In the genomic region with DNA sequence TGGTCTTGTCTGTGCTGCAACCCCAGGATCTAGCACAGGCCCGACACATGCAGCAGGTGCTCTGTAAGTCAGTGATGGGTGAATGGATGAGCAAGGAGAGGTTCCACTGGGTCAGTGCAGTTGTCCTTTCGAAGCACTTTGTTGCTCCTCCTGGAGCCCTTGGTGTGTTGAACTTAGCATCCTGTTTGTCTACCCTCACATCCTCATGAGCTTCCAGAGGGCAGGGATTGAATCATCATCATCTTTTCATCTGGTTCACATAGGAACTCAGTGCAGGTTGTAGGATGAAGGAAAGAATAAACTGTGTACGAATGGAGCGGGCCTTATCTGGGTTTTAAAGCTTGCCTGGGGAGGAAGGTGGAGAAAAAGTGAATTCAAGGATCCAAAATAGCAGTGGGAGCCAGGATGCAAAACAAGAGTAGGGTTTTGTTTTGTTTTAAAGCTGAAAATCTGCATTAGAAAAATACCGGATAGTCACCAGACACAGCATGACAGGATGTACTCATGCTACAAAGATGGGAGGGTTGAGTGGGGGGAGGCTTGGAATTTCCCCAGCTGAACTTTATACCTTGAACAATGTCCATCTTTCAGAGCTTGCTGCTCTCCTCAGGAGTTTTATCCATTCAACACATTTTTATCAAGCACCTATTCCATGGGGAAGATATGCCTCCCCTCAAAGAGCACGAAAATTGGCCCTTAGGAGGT, we compare ENCODE assay signal across 1 cellular context.
TF ChIP-seq lines count a peak whose summit lies in the region.

No MANE protein-coding gene starts in this region.

TF ChIP-seq in HepG2, 621 proteins besides CTCF, POLR2A, EP300 and RAD21 (continued from another document and continues in another):
- TF ChIP-seq, protein P1, sequence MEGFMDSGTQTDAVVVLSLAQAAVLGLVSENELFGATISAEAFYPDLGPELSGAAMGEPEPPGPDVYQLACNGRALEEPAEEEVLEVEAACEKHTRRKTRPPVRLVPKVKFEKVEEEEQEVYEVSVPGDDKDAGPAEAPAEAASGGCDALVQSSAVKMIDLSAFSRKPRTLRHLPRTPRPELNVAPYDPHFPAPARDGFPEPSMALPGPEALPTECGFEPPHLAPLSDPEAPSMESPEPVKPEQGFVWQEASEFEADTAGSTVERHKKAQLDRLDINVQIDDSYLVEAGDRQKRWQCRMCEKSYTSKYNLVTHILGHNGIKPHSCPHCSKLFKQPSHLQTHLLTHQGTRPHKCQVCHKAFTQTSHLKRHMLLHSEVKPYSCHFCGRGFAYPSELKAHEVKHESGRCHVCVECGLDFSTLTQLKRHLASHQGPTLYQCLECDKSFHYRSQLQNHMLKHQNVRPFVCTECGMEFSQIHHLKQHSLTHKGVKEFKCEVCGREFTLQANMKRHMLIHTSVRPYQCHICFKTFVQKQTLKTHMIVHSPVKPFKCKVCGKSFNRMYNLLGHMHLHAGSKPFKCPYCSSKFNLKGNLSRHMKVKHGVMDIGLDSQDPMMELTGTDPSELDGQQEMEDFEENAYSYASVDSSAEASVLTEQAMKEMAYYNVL (CRISPR knock-in tag; IDR thresholded peaks at IDR 0.05; ENCODE audit: borderline replicate concordance) = 0 out of 2 replicates have a peak, but pooled peaks have one; percentile 56
- TF ChIP-seq, protein P2, sequence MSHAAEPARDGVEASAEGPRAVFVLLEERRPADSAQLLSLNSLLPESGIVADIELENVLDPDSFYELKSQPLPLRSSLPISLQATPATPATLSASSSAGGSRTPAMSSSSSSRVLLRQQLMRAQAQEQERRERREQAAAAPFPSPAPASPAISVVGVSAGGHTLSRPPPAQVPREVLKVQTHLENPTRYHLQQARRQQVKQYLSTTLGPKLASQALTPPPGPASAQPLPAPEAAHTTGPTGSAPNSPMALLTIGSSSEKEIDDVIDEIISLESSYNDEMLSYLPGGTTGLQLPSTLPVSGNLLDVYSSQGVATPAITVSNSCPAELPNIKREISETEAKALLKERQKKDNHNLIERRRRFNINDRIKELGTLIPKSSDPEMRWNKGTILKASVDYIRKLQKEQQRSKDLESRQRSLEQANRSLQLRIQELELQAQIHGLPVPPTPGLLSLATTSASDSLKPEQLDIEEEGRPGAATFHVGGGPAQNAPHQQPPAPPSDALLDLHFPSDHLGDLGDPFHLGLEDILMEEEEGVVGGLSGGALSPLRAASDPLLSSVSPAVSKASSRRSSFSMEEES (CRISPR knock-in tag; IDR thresholded peaks at IDR 0.05) = peak; percentile 85
- TF ChIP-seq KLF16 (CRISPR knock-in tag; IDR thresholded peaks at IDR 0.05) (peak in 1 of 2 experiments; percentile 20; a peak in 1 of 4 replicates), KLF11 (CRISPR knock-in tag; IDR thresholded peaks at IDR 0.05) (0 out of 2 replicates have a peak, but pooled peaks have one; percentile 55), FOXM1 (CRISPR knock-in tag; IDR thresholded peaks at IDR 0.05) (no peak), DMAP1 (CRISPR knock-in tag; IDR thresholded peaks at IDR 0.05) (0 out of 2 replicates have a peak, but pooled peaks have one; percentile 52), GFI1 (CRISPR knock-in tag; IDR thresholded peaks at IDR 0.05; ENCODE audit: borderline replicate concordance) (no peak), ZBTB38 (CRISPR knock-in tag; IDR thresholded peaks at IDR 0.05) (0 out of 2 replicates have a peak, but pooled peaks have one; percentile 21), ZNF564 (CRISPR knock-in tag; IDR thresholded peaks at IDR 0.05) (no peak), ZNF232 (CRISPR knock-in tag; IDR thresholded peaks at IDR 0.05; ENCODE audit: borderline replicate concordance) (peak; percentile 29; the same call in 1 of the 2 replicates), RFXAP (CRISPR knock-in tag; IDR thresholded peaks at IDR 0.05; ENCODE audit: borderline replicate concordance) (no peak), ZSCAN29 (CRISPR knock-in tag; conservative IDR thresholded peaks at IDR 0.05) (peak; percentile 49; the same call in 1 of the 2 replicates), SMAD3 (CRISPR knock-in tag; IDR thresholded peaks at IDR 0.05) (peak; percentile 69; the same call in 1 of the 2 replicates), JUNB (CRISPR knock-in tag; IDR thresholded peaks at IDR 0.05; ENCODE audit: borderline replicate concordance) (no peak), AGO2 (optimal IDR thresholded peaks at IDR 0.05; ENCODE audit: low read depth, low read length) (no peak), ZBTB42 (CRISPR knock-in tag; IDR thresholded peaks at IDR 0.05) (no peak), TCF7 (IDR thresholded peaks at IDR 0.05; ENCODE audit: low read depth) (0 out of 2 replicates have a peak, but pooled peaks have one; percentile 8), ZFX (CRISPR knock-in tag; IDR thresholded peaks at IDR 0.05; ENCODE audit: low read depth) (peak; percentile 7; the same call in 1 of the 2 replicates), ZFP90 (CRISPR knock-in tag; IDR thresholded peaks at IDR 0.05; ENCODE audit: borderline replicate concordance) (0 out of 2 replicates have a peak, but pooled peaks have one; percentile 39), ZNF382 (CRISPR knock-in tag; IDR thresholded peaks at IDR 0.05; ENCODE audit: borderline replicate concordance) (no peak), ZNF883 (CRISPR knock-in tag; IDR thresholded peaks at IDR 0.05; ENCODE audit: not compliant biosample characterization) (peak; percentile 33), ZNF34 (CRISPR knock-in tag; IDR thresholded peaks at IDR 0.05; ENCODE audit: borderline replicate concordance) (no peak), TAF1 (CRISPR knock-in tag; IDR thresholded peaks at IDR 0.05) (no peak), ZFY (CRISPR knock-in tag; IDR thresholded peaks at IDR 0.05) (0 out of 2 replicates have a peak, but pooled peaks have one; percentile 17), NCOR1 (IDR thresholded peaks at IDR 0.05; ENCODE audit: borderline replicate concordance, low read length) (peak; percentile 95), NR2F6 (IDR thresholded peaks at IDR 0.05) (no peak), NR2F6 (CRISPR knock-in tag; IDR thresholded peaks at IDR 0.05) (peak; percentile 21; the same call in 1 of the 2 replicates), NFE2 (CRISPR knock-in tag; IDR thresholded peaks at IDR 0.05) (no peak), KAT8 (CRISPR knock-in tag; IDR thresholded peaks at IDR 0.05) (peak; percentile 56), RARA (CRISPR knock-in tag; IDR thresholded peaks at IDR 0.05) (peak; percentile 20; the same call in 1 of the 2 replicates), THYN1 (CRISPR knock-in tag; IDR thresholded peaks at IDR 0.05; ENCODE audit: borderline replicate concordance, low read depth) (no peak)
- TF ChIP-seq, protein P3, sequence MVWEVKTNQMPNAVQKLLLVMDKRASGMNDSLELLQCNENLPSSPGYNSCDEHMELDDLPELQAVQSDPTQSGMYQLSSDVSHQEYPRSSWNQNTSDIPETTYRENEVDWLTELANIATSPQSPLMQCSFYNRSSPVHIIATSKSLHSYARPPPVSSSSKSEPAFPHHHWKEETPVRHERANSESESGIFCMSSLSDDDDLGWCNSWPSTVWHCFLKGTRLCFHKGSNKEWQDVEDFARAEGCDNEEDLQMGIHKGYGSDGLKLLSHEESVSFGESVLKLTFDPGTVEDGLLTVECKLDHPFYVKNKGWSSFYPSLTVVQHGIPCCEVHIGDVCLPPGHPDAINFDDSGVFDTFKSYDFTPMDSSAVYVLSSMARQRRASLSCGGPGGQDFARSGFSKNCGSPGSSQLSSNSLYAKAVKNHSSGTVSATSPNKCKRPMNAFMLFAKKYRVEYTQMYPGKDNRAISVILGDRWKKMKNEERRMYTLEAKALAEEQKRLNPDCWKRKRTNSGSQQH (CRISPR knock-in tag; IDR thresholded peaks at IDR 0.05; ENCODE audit: low read depth) = no peak
- TF ChIP-seq, protein P4, sequence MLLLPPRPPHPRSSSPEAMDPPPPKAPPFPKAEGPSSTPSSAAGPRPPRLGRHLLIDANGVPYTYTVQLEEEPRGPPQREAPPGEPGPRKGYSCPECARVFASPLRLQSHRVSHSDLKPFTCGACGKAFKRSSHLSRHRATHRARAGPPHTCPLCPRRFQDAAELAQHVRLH (CRISPR knock-in tag; IDR thresholded peaks at IDR 0.05; ENCODE audit: borderline replicate concordance, low read depth) = no peak
- TF ChIP-seq, protein P5, sequence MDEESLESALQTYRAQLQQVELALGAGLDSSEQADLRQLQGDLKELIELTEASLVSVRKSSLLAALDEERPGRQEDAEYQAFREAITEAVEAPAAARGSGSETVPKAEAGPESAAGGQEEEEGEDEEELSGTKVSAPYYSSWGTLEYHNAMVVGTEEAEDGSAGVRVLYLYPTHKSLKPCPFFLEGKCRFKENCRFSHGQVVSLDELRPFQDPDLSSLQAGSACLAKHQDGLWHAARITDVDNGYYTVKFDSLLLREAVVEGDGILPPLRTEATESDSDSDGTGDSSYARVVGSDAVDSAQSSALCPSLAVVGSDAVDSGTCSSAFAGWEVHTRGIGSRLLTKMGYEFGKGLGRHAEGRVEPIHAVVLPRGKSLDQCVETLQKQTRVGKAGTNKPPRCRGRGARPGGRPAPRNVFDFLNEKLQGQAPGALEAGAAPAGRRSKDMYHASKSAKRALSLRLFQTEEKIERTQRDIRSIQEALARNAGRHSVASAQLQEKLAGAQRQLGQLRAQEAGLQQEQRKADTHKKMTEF (CRISPR knock-in tag; IDR thresholded peaks at IDR 0.05) = peak; percentile 53; the same call in 1 of the 2 replicates
- TF ChIP-seq, protein P6, sequence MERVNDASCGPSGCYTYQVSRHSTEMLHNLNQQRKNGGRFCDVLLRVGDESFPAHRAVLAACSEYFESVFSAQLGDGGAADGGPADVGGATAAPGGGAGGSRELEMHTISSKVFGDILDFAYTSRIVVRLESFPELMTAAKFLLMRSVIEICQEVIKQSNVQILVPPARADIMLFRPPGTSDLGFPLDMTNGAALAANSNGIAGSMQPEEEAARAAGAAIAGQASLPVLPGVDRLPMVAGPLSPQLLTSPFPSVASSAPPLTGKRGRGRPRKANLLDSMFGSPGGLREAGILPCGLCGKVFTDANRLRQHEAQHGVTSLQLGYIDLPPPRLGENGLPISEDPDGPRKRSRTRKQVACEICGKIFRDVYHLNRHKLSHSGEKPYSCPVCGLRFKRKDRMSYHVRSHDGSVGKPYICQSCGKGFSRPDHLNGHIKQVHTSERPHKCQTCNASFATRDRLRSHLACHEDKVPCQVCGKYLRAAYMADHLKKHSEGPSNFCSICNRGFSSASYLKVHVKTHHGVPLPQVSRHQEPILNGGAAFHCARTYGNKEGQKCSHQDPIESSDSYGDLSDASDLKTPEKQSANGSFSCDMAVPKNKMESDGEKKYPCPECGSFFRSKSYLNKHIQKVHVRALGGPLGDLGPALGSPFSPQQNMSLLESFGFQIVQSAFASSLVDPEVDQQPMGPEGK (CRISPR knock-in tag; IDR thresholded peaks at IDR 0.05) = peak; percentile 87
- TF ChIP-seq, protein P7, sequence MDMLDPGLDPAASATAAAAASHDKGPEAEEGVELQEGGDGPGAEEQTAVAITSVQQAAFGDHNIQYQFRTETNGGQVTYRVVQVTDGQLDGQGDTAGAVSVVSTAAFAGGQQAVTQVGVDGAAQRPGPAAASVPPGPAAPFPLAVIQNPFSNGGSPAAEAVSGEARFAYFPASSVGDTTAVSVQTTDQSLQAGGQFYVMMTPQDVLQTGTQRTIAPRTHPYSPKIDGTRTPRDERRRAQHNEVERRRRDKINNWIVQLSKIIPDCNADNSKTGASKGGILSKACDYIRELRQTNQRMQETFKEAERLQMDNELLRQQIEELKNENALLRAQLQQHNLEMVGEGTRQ (IDR thresholded peaks at IDR 0.05; ENCODE audit: low read depth, low read length) = no peak
- TF ChIP-seq, protein P7 (CRISPR knock-in tag; IDR thresholded peaks at IDR 0.05; ENCODE audit: borderline replicate concordance) = no peak
- TF ChIP-seq, protein P8, sequence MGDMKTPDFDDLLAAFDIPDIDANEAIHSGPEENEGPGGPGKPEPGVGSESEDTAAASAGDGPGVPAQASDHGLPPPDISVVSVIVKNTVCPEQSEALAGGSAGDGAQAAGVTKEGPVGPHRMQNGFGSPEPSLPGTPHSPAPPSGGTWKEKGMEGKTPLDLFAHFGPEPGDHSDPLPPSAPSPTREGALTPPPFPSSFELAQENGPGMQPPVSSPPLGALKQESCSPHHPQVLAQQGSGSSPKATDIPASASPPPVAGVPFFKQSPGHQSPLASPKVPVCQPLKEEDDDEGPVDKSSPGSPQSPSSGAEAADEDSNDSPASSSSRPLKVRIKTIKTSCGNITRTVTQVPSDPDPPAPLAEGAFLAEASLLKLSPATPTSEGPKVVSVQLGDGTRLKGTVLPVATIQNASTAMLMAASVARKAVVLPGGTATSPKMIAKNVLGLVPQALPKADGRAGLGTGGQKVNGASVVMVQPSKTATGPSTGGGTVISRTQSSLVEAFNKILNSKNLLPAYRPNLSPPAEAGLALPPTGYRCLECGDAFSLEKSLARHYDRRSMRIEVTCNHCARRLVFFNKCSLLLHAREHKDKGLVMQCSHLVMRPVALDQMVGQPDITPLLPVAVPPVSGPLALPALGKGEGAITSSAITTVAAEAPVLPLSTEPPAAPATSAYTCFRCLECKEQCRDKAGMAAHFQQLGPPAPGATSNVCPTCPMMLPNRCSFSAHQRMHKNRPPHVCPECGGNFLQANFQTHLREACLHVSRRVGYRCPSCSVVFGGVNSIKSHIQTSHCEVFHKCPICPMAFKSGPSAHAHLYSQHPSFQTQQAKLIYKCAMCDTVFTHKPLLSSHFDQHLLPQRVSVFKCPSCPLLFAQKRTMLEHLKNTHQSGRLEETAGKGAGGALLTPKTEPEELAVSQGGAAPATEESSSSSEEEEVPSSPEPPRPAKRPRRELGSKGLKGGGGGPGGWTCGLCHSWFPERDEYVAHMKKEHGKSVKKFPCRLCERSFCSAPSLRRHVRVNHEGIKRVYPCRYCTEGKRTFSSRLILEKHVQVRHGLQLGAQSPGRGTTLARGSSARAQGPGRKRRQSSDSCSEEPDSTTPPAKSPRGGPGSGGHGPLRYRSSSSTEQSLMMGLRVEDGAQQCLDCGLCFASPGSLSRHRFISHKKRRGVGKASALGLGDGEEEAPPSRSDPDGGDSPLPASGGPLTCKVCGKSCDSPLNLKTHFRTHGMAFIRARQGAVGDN (CRISPR knock-in tag; IDR thresholded peaks at IDR 0.05) = peak; percentile 16; the same call in 1 of the 2 replicates
- TF ChIP-seq, protein P9, sequence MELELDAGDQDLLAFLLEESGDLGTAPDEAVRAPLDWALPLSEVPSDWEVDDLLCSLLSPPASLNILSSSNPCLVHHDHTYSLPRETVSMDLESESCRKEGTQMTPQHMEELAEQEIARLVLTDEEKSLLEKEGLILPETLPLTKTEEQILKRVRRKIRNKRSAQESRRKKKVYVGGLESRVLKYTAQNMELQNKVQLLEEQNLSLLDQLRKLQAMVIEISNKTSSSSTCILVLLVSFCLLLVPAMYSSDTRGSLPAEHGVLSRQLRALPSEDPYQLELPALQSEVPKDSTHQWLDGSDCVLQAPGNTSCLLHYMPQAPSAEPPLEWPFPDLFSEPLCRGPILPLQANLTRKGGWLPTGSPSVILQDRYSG (CRISPR knock-in tag; IDR thresholded peaks at IDR 0.05) = no peak
- TF ChIP-seq, protein P10, sequence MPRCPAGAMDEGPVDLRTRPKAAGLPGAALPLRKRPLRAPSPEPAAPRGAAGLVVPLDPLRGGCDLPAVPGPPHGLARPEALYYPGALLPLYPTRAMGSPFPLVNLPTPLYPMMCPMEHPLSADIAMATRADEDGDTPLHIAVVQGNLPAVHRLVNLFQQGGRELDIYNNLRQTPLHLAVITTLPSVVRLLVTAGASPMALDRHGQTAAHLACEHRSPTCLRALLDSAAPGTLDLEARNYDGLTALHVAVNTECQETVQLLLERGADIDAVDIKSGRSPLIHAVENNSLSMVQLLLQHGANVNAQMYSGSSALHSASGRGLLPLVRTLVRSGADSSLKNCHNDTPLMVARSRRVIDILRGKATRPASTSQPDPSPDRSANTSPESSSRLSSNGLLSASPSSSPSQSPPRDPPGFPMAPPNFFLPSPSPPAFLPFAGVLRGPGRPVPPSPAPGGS (CRISPR knock-in tag; IDR thresholded peaks at IDR 0.05) = no peak
